21 cellular contexts compared by ENCODE assay signal in the genomic region with DNA sequence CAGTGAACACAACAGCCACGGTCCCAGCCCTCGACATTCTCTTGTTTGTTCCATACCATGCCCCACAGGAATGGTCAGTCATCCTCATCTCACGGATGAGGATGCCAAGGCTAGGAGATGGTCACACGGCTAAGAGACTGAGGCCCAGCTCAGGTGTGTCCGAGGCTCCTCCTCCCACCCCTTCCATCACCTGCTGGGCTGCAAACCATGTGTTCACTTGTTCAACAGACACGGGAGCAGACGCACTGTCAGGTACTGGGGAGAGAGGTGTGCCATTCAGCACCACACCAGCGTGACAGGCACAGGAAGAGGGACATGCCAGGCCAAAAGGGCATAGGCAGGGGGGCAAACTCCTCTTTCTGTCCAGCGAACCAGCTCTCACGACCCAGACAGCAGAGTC. TPM values are rescaled to one million over a fixed set of nuclear protein-coding genes. Genes with fewer than 3 reads are reported as not detected.
DNase-seq lines count a peak whose midpoint lies in the region; ATAC-seq and TF ChIP-seq lines count a peak whose summit lies in the region.
"Had no signal": no experiment of that assay in that cellular context is flagged by ENCODE, and none has a peak within 500 bp of the region (broad histone marks: within the 10 kb centered on the region; RNA-seq: fewer than 3 reads in every experiment).

No MANE protein-coding gene starts in this region.

- H3K36me3 Mint-ChIP-seq in H9 (ENCODE audit: insufficient read depth in 1 of 3, low read depth in 3 of 3) = no peaks in the 10 kb centered on the region; a peak in 1 of 7 replicates
- H3K36me3 Mint-ChIP-seq in central memory CD8-positive, alpha-beta T cell (ENCODE audit: insufficient read depth) = peaks cover 2% of the 10 kb centered on the region
- peaks cover 0 to 2% (median 0%) of the 10 kb centered on the region in 3 donors for H3K36me3 Mint-ChIP-seq in CD8-positive, alpha-beta memory T cell
- H3K36me3 Mint-ChIP-seq: naive thymus-derived CD8-positive, alpha-beta T cell had no signal

- H2BK15ac ChIP-seq in H9 (ENCODE audit: low read depth, low read length) (no peak overlapping the region), neuronal stem cell (ENCODE audit: low read length) (no peak overlapping the region)

- peaks cover under 1% of the 10 kb centered on the region; the same call in 1 of the 2 replicates for H3K27me3 Mint-ChIP-seq in H9 (ENCODE audit: low read depth)
- no peaks in the 10 kb centered on the region for H3K27me3 Mint-ChIP-seq in central memory CD8-positive, alpha-beta T cell
- H3K27me3 Mint-ChIP-seq in CD8-positive, alpha-beta memory T cell = peaks cover 0 to 4% of the 10 kb centered on the region in 2 donors

- H4K5ac ChIP-seq in H9 (ENCODE audit: insufficient read length, low read depth, low read length) = no peak overlapping the region

- H2AK5ac ChIP-seq in H9 (ENCODE audit: insufficient read length, low read length) = peak overlapping the region; percentile 9
- no peak overlapping the region for H2AK5ac ChIP-seq in neuronal stem cell (ENCODE audit: low read depth, low read length)
- H2AK5ac ChIP-seq in trophoblast cell (ENCODE audit: low read length) = no peak overlapping the region

- H3K9me3 Mint-ChIP-seq in H9 = peaks cover under 1 to 5% of the 10 kb centered on the region in 2 experiments; a peak in 2 of 5 replicates
- H3K9me3 Mint-ChIP-seq in central memory CD8-positive, alpha-beta T cell = no peaks in the 10 kb centered on the region
- no peaks in the 10 kb centered on the region for H3K9me3 Mint-ChIP-seq in CD8-positive, alpha-beta memory T cell
- H3K9me3 Mint-ChIP-seq: naive thymus-derived CD8-positive, alpha-beta T cell had no signal

- H4K12ac ChIP-seq in trophoblast cell (ENCODE audit: low read depth, low read length) = no peak overlapping the region

- H2AFZ ChIP-seq in H9 (ENCODE audit: low read length) (no peak overlapping the region), neuronal stem cell (ENCODE audit: low read length) (no peak overlapping the region), trophoblast cell (ENCODE audit: insufficient read depth, low read length, poor library complexity) (no peak overlapping the region)
- H2AFZ ChIP-seq: GM23248, parathyroid adenoma, PC-9 had no signal

- H2BK12ac ChIP-seq in H9 (ENCODE audit: insufficient read length, low read depth, low read length) (peak overlapping the region; percentile 5), neuronal stem cell (ENCODE audit: low read length) (no peak overlapping the region), trophoblast cell (ENCODE audit: low read length) (no peak overlapping the region)

- H3K9me3 ChIP-seq in H9 (ENCODE audit: control insufficient read depth, low read depth, low read length) (no peaks in the 10 kb centered on the region), neuronal stem cell (replicated peaks in 1 of 2; ENCODE audit: control insufficient read depth in 2 of 2, insufficient read depth in 1 of 2, low read depth in 1 of 2, low read length in 2 of 2) (no peaks in the 10 kb centered on the region), trophoblast cell (ENCODE audit: insufficient read depth, low read depth, low read length) (peaks cover 5% of the 10 kb centered on the region)
- H3K9me3 ChIP-seq in CD8-positive, alpha-beta memory T cell (ENCODE audit: low read length) = no peaks in the 10 kb centered on the region
- H3K9me3 ChIP-seq: upper lobe of right lung had no signal

- H3K4me1 Mint-ChIP-seq in H9 = peaks cover 34 to 40% of the 10 kb centered on the region in 2 experiments
- H3K4me1 Mint-ChIP-seq in central memory CD8-positive, alpha-beta T cell = peaks cover 28% of the 10 kb centered on the region
- peaks cover 27 to 31% (median 30%) of the 10 kb centered on the region in 3 donors for H3K4me1 Mint-ChIP-seq in CD8-positive, alpha-beta memory T cell

- H3K79me1 ChIP-seq in H9 (ENCODE audit: insufficient read depth, low read depth, low read length, poor library complexity, severe bottlenecking) (no peaks in the 10 kb centered on the region), neuronal stem cell (ENCODE audit: low read depth, low read length) (no peaks in the 10 kb centered on the region), trophoblast cell (ENCODE audit: low read length) (no peaks in the 10 kb centered on the region)

- TF ChIP-seq CTCF in H9 (conservative IDR thresholded peaks at IDR 0.05) = no peak

- H3K4me1 ChIP-seq in H9 (ENCODE audit: insufficient read depth, low read length) (no peaks in the 10 kb centered on the region; the same call in 1 of the 2 replicates), neuronal stem cell (ENCODE audit: control insufficient read depth in 2 of 2, insufficient read depth in 1 of 2, low read depth in 1 of 2, low read length in 2 of 2) (peaks cover 0 to 5% of the 10 kb centered on the region in 2 donors), trophoblast cell (ENCODE audit: control insufficient read depth in 1 of 2, insufficient read depth in 2 of 2, low read length in 2 of 2) (peaks cover 0 to 8% of the 10 kb centered on the region in 2 experiments)
- H3K4me1 ChIP-seq in CD8-positive, alpha-beta memory T cell (ENCODE audit: insufficient read depth, low read length) = peaks cover 10% of the 10 kb centered on the region
- H3K4me1 ChIP-seq: parathyroid adenoma, upper lobe of right lung had no signal

- H3K79me2 ChIP-seq in H9 (ENCODE audit: insufficient read depth, low read length) (no peaks in the 10 kb centered on the region), trophoblast cell (ENCODE audit: control insufficient read depth, insufficient read depth, low read length, poor library complexity) (no peaks in the 10 kb centered on the region)
- H3K79me2 ChIP-seq: parathyroid adenoma had no signal

- H4K20me1 ChIP-seq in H9 (ENCODE audit: control insufficient read depth, insufficient read depth, insufficient read length) = no peaks in the 10 kb centered on the region

- no peak overlapping the region for H3K4ac ChIP-seq in H9 (ENCODE audit: low read depth, low read length)
- H3K4ac ChIP-seq in neuronal stem cell (ENCODE audit: low read length) = no peak overlapping the region
- no peak overlapping the region for H3K4ac ChIP-seq in trophoblast cell (ENCODE audit: low read depth, low read length)

- H3K9ac ChIP-seq in H9 (ENCODE audit: extremely low read depth, insufficient read length, low read length) (no peak overlapping the region), neuronal stem cell (ENCODE audit: low read depth, low read length, poor library complexity) (no peak overlapping the region), trophoblast cell (ENCODE audit: low read length) (no peak overlapping the region)
- H3K9ac ChIP-seq: GM23248, parathyroid adenoma had no signal

- CTCF ChIA-PET in CD8-positive, alpha-beta memory T cell (lab: Charles Lee) = no interaction called here

- ATAC-seq in central memory CD8-positive, alpha-beta T cell (replicated peaks; ENCODE audit: extremely low read depth, poor library complexity, severe bottlenecking) = no peak
- ATAC-seq in GM21825 (IDR thresholded peaks at IDR 0.05; ENCODE audit: unreplicated experiment) = no peak
- ATAC-seq: naive thymus-derived CD8-positive, alpha-beta T cell; sciatic nerve; upper lobe of right lung had no signal

- POLR2A ChIA-PET in CD8-positive, alpha-beta memory T cell (lab: Charles Lee) = no interaction called here

- H3K4me2 ChIP-seq in H9 (ENCODE audit: insufficient read depth, insufficient read length, low read length) (no peak overlapping the region), neuronal stem cell (ENCODE audit: insufficient read depth, low read length, poor library complexity, severe bottlenecking) (no peak overlapping the region), trophoblast cell (ENCODE audit: low read length) (no peak overlapping the region)
- H3K4me2 ChIP-seq: PC-9 had no signal

- H3K27ac ChIP-seq in H9 (ENCODE audit: insufficient read length, low read depth, low read length) (no peak overlapping the region), neuronal stem cell (replicated peaks; ENCODE audit: low read length) (no peak overlapping the region), trophoblast cell (ENCODE audit: low read depth, low read length) (no peak overlapping the region)
- no peak overlapping the region for H3K27ac ChIP-seq in CD8-positive, alpha-beta memory T cell (ENCODE audit: low read depth, low read length)
- H3K27ac ChIP-seq: GM23248, parathyroid adenoma, PC-9, upper lobe of right lung had no signal

- H3K27ac Mint-ChIP-seq in H9 = peak overlapping the region in 1 of 3 experiments; percentile 69; a peak in 2 of 7 replicates
- H3K27ac Mint-ChIP-seq in central memory CD8-positive, alpha-beta T cell (ENCODE audit: low read depth) = peak overlapping the region; percentile 35
- H3K27ac Mint-ChIP-seq in CD8-positive, alpha-beta memory T cell = no peak overlapping the region

- no peaks in the 10 kb centered on the region for H3K23me2 ChIP-seq in H9 (ENCODE audit: insufficient read length, low read depth, low read length, poor library complexity, severe bottlenecking)

- H2BK120ac ChIP-seq in H9 (ENCODE audit: low read depth, low read length, poor library complexity, severe bottlenecking) = no peak overlapping the region
- H2BK120ac ChIP-seq in neuronal stem cell (ENCODE audit: low read depth, low read length) = no peak overlapping the region
- H2BK120ac ChIP-seq in trophoblast cell (ENCODE audit: insufficient read depth, low read length, poor library complexity) = no peak overlapping the region

- H4K91ac ChIP-seq in H9 (ENCODE audit: insufficient read length, low read depth, low read length) (no peak overlapping the region), neuronal stem cell (ENCODE audit: low read depth, low read length, poor library complexity) (no peak overlapping the region), trophoblast cell (ENCODE audit: low read depth, low read length) (no peak overlapping the region)

- peak; percentile 77 for DNase-seq in COLO668 (lab: John Stamatoyannopoulos, UW; ENCODE audit: unreplicated experiment)
- no peak for DNase-seq in H9
- no peak for DNase-seq in central memory CD8-positive, alpha-beta T cell (ENCODE audit: low spot score in 2 of 2)
- no peak for DNase-seq in neuronal stem cell (ENCODE audit: low spot score)
- no peak for DNase-seq in CD8-positive, alpha-beta memory T cell
- no peak for DNase-seq in 8988T
- DNase-seq in trophoblast cell = no peak
- DNase-seq: activated gamma-delta T cell; DMS79 treated with DMSO at 0.1 percent for 48 hours; GM23248; Kasumi-1; mesenchymal stem cell; naive thymus-derived CD8-positive, alpha-beta T cell; NCI-H1930; NCI-H446; PC-9; stimulated activated CD8-positive, alpha-beta memory T cell treated with anti-CD3 and anti-CD28 coated beads, Interleukin-4, amount 100 ng/mL, for 48 hours; upper lobe of right lung had no signal

- H3K36me3 ChIP-seq in neuronal stem cell (replicated peaks in 1 of 2; ENCODE audit: control insufficient read depth in 2 of 2, insufficient read depth in 2 of 2, low read length in 2 of 2) (no peaks in the 10 kb centered on the region), trophoblast cell (ENCODE audit: control insufficient read depth in 1 of 2, insufficient read depth in 2 of 2, low read length in 2 of 2) (no peaks in the 10 kb centered on the region)
- no peaks in the 10 kb centered on the region for H3K36me3 ChIP-seq in CD8-positive, alpha-beta memory T cell (ENCODE audit: insufficient read depth, low read length)
- H3K36me3 ChIP-seq: upper lobe of right lung had no signal

- H3K18ac ChIP-seq in H9 (ENCODE audit: insufficient read length, low read depth, low read length) (peak overlapping the region; percentile 60), neuronal stem cell (ENCODE audit: low read length) (peak overlapping the region; percentile 11), trophoblast cell (ENCODE audit: low read length) (no peak overlapping the region)

- H2BK5ac ChIP-seq in H9 (ENCODE audit: insufficient read length, low read length) (no peak overlapping the region), neuronal stem cell (ENCODE audit: low read length) (no peak overlapping the region), trophoblast cell (ENCODE audit: low read depth, low read length, poor library complexity) (no peak overlapping the region)

- peak overlapping the region; percentile 44; the same call in 1 of the 2 replicates for H3K14ac ChIP-seq in H9 (ENCODE audit: insufficient read depth, low read length)
- H3K14ac ChIP-seq in neuronal stem cell (ENCODE audit: low read length) = no peak overlapping the region
- H3K14ac ChIP-seq in trophoblast cell (ENCODE audit: low read length) = no peak overlapping the region

- H2BK20ac ChIP-seq in H9 (ENCODE audit: low read depth, low read length, poor library complexity, severe bottlenecking) = no peak overlapping the region

- H3K4me3 ChIP-seq in neuronal stem cell (ENCODE audit: low read length in 2 of 2) = peak overlapping the region in 1 of 2 donors; percentile 21
- H3K4me3 ChIP-seq in CD8-positive, alpha-beta memory T cell (ENCODE audit: low read length) = no peak overlapping the region
- no peak overlapping the region for H3K4me3 ChIP-seq in trophoblast cell (ENCODE audit: low read depth, low read length)
- H3K4me3 ChIP-seq: GM23248, PC-9, upper lobe of right lung had no signal

- no CpG with 5 or more reads among the region's 10 CpGs for WGBS in H9 (ENCODE audit: extremely low coverage, insufficient read length, low lambda C conversion rate)
- no CpG with 5 or more reads among the region's 10 CpGs for WGBS in neuronal stem cell (ENCODE audit: extremely low coverage in 2 of 2, insufficient read length in 2 of 2, insufficient replicate concordance in 1 of 2), 2 donors
- WGBS in trophoblast cell (ENCODE audit: extremely low coverage, insufficient coverage, insufficient read length) = no CpG with 5 or more reads among the region's 10 CpGs

- H3K27me3 ChIP-seq in H9 (ENCODE audit: insufficient read depth, low read length) (no peaks in the 10 kb centered on the region), neuronal stem cell (ENCODE audit: control insufficient read depth in 3 of 3, insufficient read depth in 3 of 3, low read depth in 1 of 3, low read length in 3 of 3) (peaks cover 0 to 30% (median 0%) of the 10 kb centered on the region in 3 experiments), trophoblast cell (ENCODE audit: insufficient read depth, low read length) (no peaks in the 10 kb centered on the region)
- H3K27me3 ChIP-seq in CD8-positive, alpha-beta memory T cell (ENCODE audit: insufficient read depth, low read length, poor library complexity, severe bottlenecking) = no peaks in the 10 kb centered on the region
- H3K27me3 ChIP-seq: upper lobe of right lung had no signal

- no peak overlapping the region for H3T11ph ChIP-seq in H9 (ENCODE audit: low read length)

- H3K23ac ChIP-seq in H9 (ENCODE audit: insufficient read length, low read depth, low read length) (no peak overlapping the region), neuronal stem cell (ENCODE audit: low read depth, low read length, poor library complexity) (no peak overlapping the region), trophoblast cell (ENCODE audit: low read length) (no peak overlapping the region)

- no peak overlapping the region for H3K56ac ChIP-seq in H9 (ENCODE audit: insufficient read length, low read depth, low read length)

- H3K4me3 Mint-ChIP-seq in H9 = no peak overlapping the region
- H3K4me3 Mint-ChIP-seq in central memory CD8-positive, alpha-beta T cell = no peak overlapping the region
- no peak overlapping the region for H3K4me3 Mint-ChIP-seq in CD8-positive, alpha-beta memory T cell
- H3K4me3 Mint-ChIP-seq: naive thymus-derived CD8-positive, alpha-beta T cell had no signal

- H4K8ac ChIP-seq in H9 (replicated peaks; ENCODE audit: insufficient read length, low read depth, low read length) = no peak overlapping the region
- no peak overlapping the region for H4K8ac ChIP-seq in neuronal stem cell (ENCODE audit: low read depth, low read length)
- H4K8ac ChIP-seq in trophoblast cell (ENCODE audit: low read depth, low read length) = no peak overlapping the region

RNA-seq across cellular contexts. Expression of a gene that starts 45.9 kb away (rescaled TPM):
- 0.90 and 1.0 TPM in 2 replicates for total RNA-seq in H9 (2021)
- polyA plus RNA-seq in neuronal stem cell (2013, experiment 1 of 2) = 0.78 TPM
- 0.93 TPM for polyA plus RNA-seq in neuronal stem cell (2013, experiment 2 of 2)
- total RNA-seq in CD8-positive, alpha-beta memory T cell = 1 to 10 TPM in 1 of 2 experiments, under 1 TPM in 1; 0.72 to 1.1 TPM
- 1.2 TPM for polyA plus RNA-seq in CD8-positive, alpha-beta memory T cell
- polyA plus RNA-seq in trophoblast cell (2013) = 3.0 and 3.2 TPM in 2 replicates
- total RNA-seq: GM23248 had no signal
- polyA plus RNA-seq: GM23248 had no signal
